8 cellular contexts compared by ENCODE assay signal in genomic region chr13:110712081-110712848, GRCh38. TPM values are rescaled to one million over a fixed set of nuclear protein-coding genes. Genes with fewer than 3 reads are reported as not detected.
DNase-seq lines count a peak whose midpoint lies in the region; ATAC-seq and TF ChIP-seq lines count a peak whose summit lies in the region.

No MANE protein-coding gene starts in this region.

- H3K27me3 ChIP-seq in testis = no peaks in the 10 kb centered on the region

- TF ChIP-seq CTCF in HEK293 (tag by site-specific recombination; IDR thresholded peaks at IDR 0.05) (no peak), omental fat pad (IDR thresholded peaks at IDR 0.05) (no peak), testis (IDR thresholded peaks at IDR 0.05) (no peak)

- CTCF ChIA-PET in HEK293 (lab: Yijun Ruan, JAX) = interaction anchor here (1.4 kb wide), 1 partner anchor 256 kb away, joined by 3 read pairs; no protein-coding TSS in a partner anchor

- peaks cover 16% of the 10 kb centered on the region for H3K4me1 Mint-ChIP-seq in activated naive CD8-positive, alpha-beta T cell (ENCODE audit: low read depth)

- no peaks in the 10 kb centered on the region for H3K27me3 Mint-ChIP-seq in activated naive CD8-positive, alpha-beta T cell

- H3K4me3 ChIP-seq in HEK293 (ENCODE audit: low read depth, low read length) (peak overlapping the region; percentile 96), SK-N-MC (peak overlapping the region; percentile 95), testis (peak overlapping the region; percentile 67 to 99)

- peaks cover 2% of the 10 kb centered on the region; the same call in 1 of the 2 replicates for H3K4me1 ChIP-seq in HEK293 (ENCODE audit: control insufficient read depth, insufficient read depth, low read length)
- peaks cover 16% of the 10 kb centered on the region for H3K4me1 ChIP-seq in testis

- H3K9me3 ChIP-seq in HEK293 (ENCODE audit: control insufficient read depth, insufficient read depth, low read depth, low read length) (no peaks in the 10 kb centered on the region), SK-N-MC (ENCODE audit: low read depth, low read length) (no peaks in the 10 kb centered on the region), testis (no peaks in the 10 kb centered on the region)

- H3K4me3 Mint-ChIP-seq in activated naive CD8-positive, alpha-beta T cell = peak overlapping the region; percentile 99

- WGBS in testis, 2 donors = 0% methylated on average over 23 to 44 of the region's 58 CpGs

- H3K36me3 ChIP-seq in HEK293 (ENCODE audit: control insufficient read depth in 2 of 2, insufficient read depth in 1 of 2, low read length in 2 of 2) (no peaks in the 10 kb centered on the region), SK-N-MC (ENCODE audit: insufficient read depth, low read length) (no peaks in the 10 kb centered on the region), testis (ENCODE audit: low read depth, missing control alignments) (no peaks in the 10 kb centered on the region)

- H3K27ac ChIP-seq in HEK293 (ENCODE audit: extremely low read depth, low read depth, low read length) (peak overlapping the region; percentile 71), SK-N-MC (peak overlapping the region; percentile 95), testis (peak overlapping the region; percentile 99 to 100)

- H3K9me3 Mint-ChIP-seq in activated naive CD8-positive, alpha-beta T cell (ENCODE audit: low read depth) = no peaks in the 10 kb centered on the region

- peak; percentile 13 for TF ChIP-seq POLR2A in testis (IDR thresholded peaks at IDR 0.05)

- H3K27ac Mint-ChIP-seq in activated naive CD8-positive, alpha-beta T cell = peak overlapping the region; percentile 99

- peak; percentile 77 for DNase-seq in GM04504 (ENCODE audit: low read depth)
- peak; percentile 79 for DNase-seq in MV-4-11 (lab: John Stamatoyannopoulos, UW)
- peak; percentile 18 for DNase-seq in SK-N-MC (ENCODE audit: low read depth, low spot score)
- DNase-seq in glomerular visceral epithelial cell (ENCODE audit: extremely low spot score) = peak; percentile 94
- peak; percentile 38 for DNase-seq in omental fat pad (ENCODE audit: low spot score)
- peak; percentile 92 for DNase-seq in testis

- H3K36me3 Mint-ChIP-seq in activated naive CD8-positive, alpha-beta T cell = no peaks in the 10 kb centered on the region

- H3K9ac ChIP-seq in SK-N-MC (ENCODE audit: insufficient read length) = peak overlapping the region; percentile 99

- POLR2A ChIA-PET in HEK293 (lab: Yijun Ruan, JAX) = interaction anchor here (0.6 to 1.6 kb wide), 10 partner anchors 10 to 203 kb away, joined by 3 to 12 read pairs (median 3); partner anchors contain the start of genes ANKRD10 and NAXD

- intact Hi-C loops in testis (cut with DNase I; ENCODE audit: low total_unique reads) = loop anchor here (10.0 kb wide), 3 partner anchors 97 to 203 kb away; partner anchors contain the start of genes ANKRD10 and NAXD

- ATAC-seq in omental fat pad (ENCODE audit: low FRiP score) = peak; percentile 48

TF ChIP-seq in HEK293, 187 proteins besides CTCF, POLR2A, EP300 and RAD21 (continues in another document):
- TF ChIP-seq BCL11B (tag by site-specific recombination; IDR thresholded peaks at IDR 0.05; ENCODE audit: low read depth) (peak; percentile 72), HOXD13 (CRISPR knock-in tag; IDR thresholded peaks at IDR 0.05; ENCODE audit: borderline replicate concordance) (no peak), BCL6B (tag by site-specific recombination; IDR thresholded peaks at IDR 0.05) (no peak), ZNF391 (tag by site-specific recombination; IDR thresholded peaks at IDR 0.05; ENCODE audit: borderline replicate concordance, low read depth) (0 out of 2 replicates have a peak, but pooled peaks have one; percentile 54), ZNF280C (tag by site-specific recombination; IDR thresholded peaks at IDR 0.05) (no peak), ZNF335 (tag by site-specific recombination; conservative IDR thresholded peaks at IDR 0.05) (peak; percentile 87), ZNF629 (tag by site-specific recombination; IDR thresholded peaks at IDR 0.05) (0 out of 2 replicates have a peak, but pooled peaks have one; percentile 10), SP3 (tag by site-specific recombination; IDR thresholded peaks at IDR 0.05) (peak; percentile 54), ZNF76 (tag by site-specific recombination; IDR thresholded peaks at IDR 0.05; ENCODE audit: borderline replicate concordance, low read depth) (peak; percentile 55; the same call in 1 of the 2 replicates), YY2 (tag by site-specific recombination; IDR thresholded peaks at IDR 0.05) (no peak), ZNF830 (tag by site-specific recombination; IDR thresholded peaks at IDR 0.05; ENCODE audit: low read depth) (no peak), ZNF274 (IDR thresholded peaks at IDR 0.05; ENCODE audit: low read length) (no peak), ZNF274 (tag by site-specific recombination; IDR thresholded peaks at IDR 0.05; ENCODE audit: borderline replicate concordance) (no peak), ZNF501 (tag by site-specific recombination; IDR thresholded peaks at IDR 0.05) (peak; percentile 49), FEZF1 (tag by site-specific recombination; IDR thresholded peaks at IDR 0.05) (peak; percentile 30; the same call in 1 of the 2 replicates), KLF9 (tag by site-specific recombination; IDR thresholded peaks at IDR 0.05; ENCODE audit: low read depth) (peak; percentile 43; the same call in 1 of the 2 replicates), ZBTB6 (tag by site-specific recombination; IDR thresholded peaks at IDR 0.05) (no peak), ZNF768 (tag by site-specific recombination; IDR thresholded peaks at IDR 0.05) (no peak), ZNF791 (tag by site-specific recombination; IDR thresholded peaks at IDR 0.05) (no peak), ZXDB (tag by site-specific recombination; IDR thresholded peaks at IDR 0.05) (peak; percentile 41; the same call in 1 of the 2 replicates), ZIC2 (tag by site-specific recombination; IDR thresholded peaks at IDR 0.05) (peak; percentile 85), ZBTB8A (tag by site-specific recombination; IDR thresholded peaks at IDR 0.05) (peak; percentile 64; the same call in 1 of the 2 replicates), SCRT2 (tag by site-specific recombination; IDR thresholded peaks at IDR 0.05) (no peak), ZNF449 (tag by site-specific recombination; IDR thresholded peaks at IDR 0.05) (0 out of 2 replicates have a peak, but pooled peaks have one; percentile 16), YY1 (tag by site-specific recombination; IDR thresholded peaks at IDR 0.05) (no peak)

RNA-seq across cellular contexts. Expression of gene ING1, which starts 1.2 kb away (rescaled TPM):
- total RNA-seq in omental fat pad (10 to 100 TPM; 14.9 to 56.6 (median 20.8) TPM), testis (10 to 100 TPM; 43.6 to 45.5 TPM)
- polyA plus RNA-seq in testis (ENCODE audit: insufficient read depth, low read depth, low replicate concordance) = 42.2 TPM

RNA-seq across cellular contexts. Expression of gene CARS2, which starts 6.3 kb away (rescaled TPM):
- total RNA-seq in omental fat pad (100 to 1,000 TPM in 1 of 4 donors, 10 to 100 TPM in 3; 40.0 to 398 (median 65.2) TPM), testis (100 to 1,000 TPM; 100 to 116 TPM)
- polyA plus RNA-seq in testis (ENCODE audit: insufficient read depth, low read depth, low replicate concordance) = 60.4 TPM

Comparison
In these comparisons a context has a peak if more than half of its experiments do, and no peak if none do; other contexts are left out.
1. Peak in every context shown above with its lines: DNase-seq, ATAC-seq, H3K4me3 ChIP-seq and H3K27ac ChIP-seq.
2. DNase-seq: peak in every context shown above with its lines; median percentile 94 in glomerular visceral epithelial cell; 92 in testis; 79 in MV-4-11; 77 in GM04504; 38 in omental fat pad; 18 in SK-N-MC.